ENCODE assay signal across 17 cellular contexts in genomic region chr17:37283414-37283961, GRCh38.
DNase-seq lines count a peak whose midpoint lies in the region; ATAC-seq and TF ChIP-seq lines count a peak whose summit lies in the region.
"Had no signal": no experiment of that assay in that cellular context is flagged by ENCODE, and none has a peak within 500 bp of the region (broad histone marks: within the 10 kb centered on the region; RNA-seq: fewer than 3 reads in every experiment).

No MANE protein-coding gene starts in this region.

- TF ChIP-seq CTCF in AG09319 (IDR thresholded peaks at IDR 0.05; ENCODE audit: low read depth, low read length), result no peak
- no peak for TF ChIP-seq CTCF in VCaP (conservative IDR thresholded peaks at IDR 0.05)
- no peak for TF ChIP-seq CTCF in mesothelial cell of epicardium (IDR thresholded peaks at IDR 0.05; ENCODE audit: unreplicated experiment)
- TF ChIP-seq CTCF in GM10248 (IDR thresholded peaks at IDR 0.05; ENCODE audit: control extremely low read depth, extremely low read depth, low read depth, missing control alignments), result no peak

- peaks cover 7% of the 10 kb centered on the region for H3K9me3 Mint-ChIP-seq in mesothelial cell of epicardium

- H3K36me3 Mint-ChIP-seq in mesothelial cell of epicardium, result peaks cover 20% of the 10 kb centered on the region

- ATAC-seq in HG03378 (IDR thresholded peaks at IDR 0.05; ENCODE audit: unreplicated experiment) (no peak), HG03354 (IDR thresholded peaks at IDR 0.05; ENCODE audit: poor library complexity, severe bottlenecking, unreplicated experiment) (no peak), HG02973 (IDR thresholded peaks at IDR 0.05; ENCODE audit: unreplicated experiment) (no peak)

- peaks cover 21% of the 10 kb centered on the region for H3K4me1 Mint-ChIP-seq in mesothelial cell of epicardium

- POLR2A ChIA-PET in GM10248 (lab: Yijun Ruan, JAX), result no interaction called here

- CTCF ChIA-PET in GM10248 (lab: Yijun Ruan, JAX), result interaction anchor here (1.6 to 1.7 kb wide), 2 partner anchors 8 to 11 kb away, joined by 4 to 5 read pairs; no protein-coding TSS in a partner anchor

- peak overlapping the region; percentile 55 for H3K27ac ChIP-seq in VCaP
- H3K27ac ChIP-seq: KMS-11, PC-9, SJCRH30 had no signal

- H3K27me3 Mint-ChIP-seq in mesothelial cell of epicardium (ENCODE audit: low read depth), result no peaks in the 10 kb centered on the region

- H3K4me3 Mint-ChIP-seq in mesothelial cell of epicardium, result no peak overlapping the region

- DNase-seq in AG09319 (ENCODE audit: extremely low read depth, low read depth) (peak; percentile 49), dedifferentiated amniotic fluid mesenchymal stem cell (ENCODE audit: extremely low spot score) (peak; percentile 27), mesothelial cell of epicardium (ENCODE audit: low spot score in 2 of 2, unreplicated experiment in 2 of 2) (no peak), GM10248 (ENCODE audit: extremely low spot score) (no peak)
- DNase-seq: EL, HCEC 1CT, NCI-H1092, NCI-H146, NCI-H2081, NCI-H510A, PC-9, SJCRH30 had no signal

- peak overlapping the region; percentile 15 for H3K27ac Mint-ChIP-seq in mesothelial cell of epicardium

Comparison
In these comparisons a context has a peak if more than half of its experiments do, and no peak if none do; other contexts are left out.
1. DNase-seq: peak in AG09319 (single experiment) and dedifferentiated amniotic fluid mesenchymal stem cell (single experiment); none in mesothelial cell of epicardium (0 of 2) and GM10248 (single experiment).